21 cellular contexts compared by ENCODE assay signal in the genomic region with DNA sequence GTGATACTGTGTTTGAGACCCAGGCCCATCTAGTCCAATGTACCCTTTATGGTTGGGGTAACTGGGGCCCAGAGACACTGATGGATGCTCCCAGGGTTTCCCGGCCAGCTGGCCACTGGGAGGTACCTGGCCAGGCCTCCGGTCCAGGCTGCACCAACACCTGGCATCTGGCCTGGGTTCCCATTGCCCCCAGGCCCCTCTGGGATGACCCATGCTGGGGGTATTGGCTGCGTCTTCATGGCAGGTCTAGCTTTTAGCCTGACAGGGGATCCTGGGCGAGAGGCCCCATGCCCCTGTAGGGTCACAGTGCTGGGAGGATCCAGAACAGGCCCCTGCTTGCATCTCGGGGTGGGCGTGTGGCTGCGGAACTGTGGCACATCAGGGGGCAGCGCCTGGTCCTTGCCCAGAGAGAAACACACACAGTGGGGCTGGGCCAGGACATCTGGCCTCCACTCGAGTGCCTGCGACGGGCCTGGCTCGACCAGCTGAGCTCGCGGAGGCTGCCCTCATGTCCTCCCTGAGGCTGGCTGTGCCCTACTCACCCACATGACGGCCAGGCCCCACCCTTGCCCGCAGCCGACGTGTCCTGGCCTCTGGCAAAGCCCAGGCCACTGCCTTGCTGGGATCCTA. TPM values are rescaled to one million over a fixed set of nuclear protein-coding genes. Genes with fewer than 3 reads are reported as not detected.
DNase-seq lines count a peak whose midpoint lies in the region; ATAC-seq and TF ChIP-seq lines count a peak whose summit lies in the region.
"Had no signal": no experiment of that assay in that cellular context is flagged by ENCODE, and none has a peak within 500 bp of the region (broad histone marks: within the 10 kb centered on the region; RNA-seq: fewer than 3 reads in every experiment).

No MANE protein-coding gene starts in this region.

- no peak overlapping the region for H3K4me3 ChIP-seq in heart left ventricle
- H3K4me3 ChIP-seq in heart right ventricle = no peak overlapping the region
- no peak overlapping the region for H3K4me3 ChIP-seq in adrenal gland
- no peak overlapping the region for H3K4me3 ChIP-seq in uterus
- H3K4me3 ChIP-seq: gastroesophageal sphincter, pancreas, PC-9 had no signal

- DNase-seq in heart left ventricle (peak in 3 of 5 donors; percentile 5 to 47 (median 11)), heart right ventricle (no peak), adrenal gland (peak in 5 of 7 donors; percentile 3 to 27 (median 8)), mesothelial cell of epicardium (ENCODE audit: low spot score in 2 of 2, unreplicated experiment in 2 of 2) (peak; percentile 5 to 36), uterus (peak; percentile 6 to 12), Ammon's horn (ENCODE audit: low spot score) (no peak), NCI-H1105 treated with DMSO at 0.1 percent for 48 hours (lab: John Stamatoyannopoulos, UW) (no peak)
- DNase-seq: activated CD4-positive, alpha-beta T cell treated with anti-CD3 and anti-CD28 coated beads for 4 hours; activated T-cell treated with anti-CD3 and anti-CD28 coated beads for 4 hours; DMS79 treated with DMSO at 0.1 percent for 48 hours; erythroblast; HFFc6; NCI-H1417; PC-9; SK-N-SH; T1000 had no signal

- H3K9me3 Mint-ChIP-seq in mesothelial cell of epicardium = peaks cover 5% of the 10 kb centered on the region
- H3K9me3 Mint-ChIP-seq: activated naive CD4-positive, alpha-beta T cell treated with anti-CD3 and anti-CD28 coated beads, Interleukin-2, amount 50 U/mL, for 72 hours had no signal

- no peak overlapping the region for H3K27ac Mint-ChIP-seq in mesothelial cell of epicardium
- H3K27ac Mint-ChIP-seq: activated naive CD4-positive, alpha-beta T cell treated with anti-CD3 and anti-CD28 coated beads, Interleukin-2, amount 50 U/mL, for 72 hours; HFFc6 had no signal

- WGBS in heart left ventricle, 4 donors = 92 to 97% (median 95%) methylated on average over 13 to 18 of the region's 18 CpGs
- WGBS in heart right ventricle, 2 donors = 94 to 95% methylated on average over 18 of the region's 18 CpGs
- WGBS in adrenal gland, 4 donors = 83 to 93% (median 93%) methylated on average over 10 to 18 of the region's 18 CpGs; no CpG with 5 or more reads in 1 of the 4 donors

- H3K9me3 ChIP-seq in heart left ventricle (no peaks in the 10 kb centered on the region), heart right ventricle (no peaks in the 10 kb centered on the region), adrenal gland (replicated peaks in 1 of 3) (no peaks in the 10 kb centered on the region), uterus (no peaks in the 10 kb centered on the region)
- H3K9me3 ChIP-seq: gastroesophageal sphincter, pancreas, SK-N-SH had no signal

- H3K4me1 ChIP-seq in heart left ventricle (peaks cover 0 to 8% (median 0%) of the 10 kb centered on the region in 12 donors), heart right ventricle (peaks cover 0 to 10% (median 0%) of the 10 kb centered on the region in 9 donors), adrenal gland (replicated peaks in 1 of 2) (no peaks in the 10 kb centered on the region), uterus (no peaks in the 10 kb centered on the region)
- H3K4me1 ChIP-seq: pancreas had no signal

- no peak overlapping the region for H3K4me3 Mint-ChIP-seq in mesothelial cell of epicardium
- H3K4me3 Mint-ChIP-seq: brain, HFFc6 had no signal

- peaks cover 22% of the 10 kb centered on the region for H3K4me1 Mint-ChIP-seq in mesothelial cell of epicardium

- no peak for ATAC-seq in heart left ventricle
- no peak for ATAC-seq in heart right ventricle
- ATAC-seq in GM21515 (IDR thresholded peaks at IDR 0.05; ENCODE audit: unreplicated experiment) = no peak
- ATAC-seq: activated naive CD4-positive, alpha-beta T cell treated with anti-CD3 and anti-CD28 coated beads, Interleukin-2, amount 50 U/mL, for 72 hours; gastroesophageal sphincter; pancreas had no signal

- no peak for TF ChIP-seq POLR2A in heart left ventricle (IDR thresholded peaks at IDR 0.05)
- no peak for TF ChIP-seq POLR2A in adrenal gland (IDR thresholded peaks at IDR 0.05)
- TF ChIP-seq POLR2A in uterus (IDR thresholded peaks at IDR 0.05) = no peak

- peaks cover 0 to 27% (median 0%) of the 10 kb centered on the region in 9 donors for H3K27me3 ChIP-seq in heart left ventricle
- peaks cover 0 to 59% (median 14%) of the 10 kb centered on the region in 7 donors for H3K27me3 ChIP-seq in heart right ventricle
- no peaks in the 10 kb centered on the region for H3K27me3 ChIP-seq in adrenal gland
- H3K27me3 ChIP-seq in uterus = no peaks in the 10 kb centered on the region
- H3K27me3 ChIP-seq: pancreas had no signal

- TF ChIP-seq CTCF in heart left ventricle (IDR thresholded peaks at IDR 0.05) (no peak), heart right ventricle (IDR thresholded peaks at IDR 0.05) (no peak), adrenal gland (IDR thresholded peaks at IDR 0.05) (no peak), mesothelial cell of epicardium (IDR thresholded peaks at IDR 0.05; ENCODE audit: unreplicated experiment) (no peak), uterus (IDR thresholded peaks at IDR 0.05) (no peak)

- intact Hi-C loops in heart left ventricle (cut with DNase I) (no loop called here), heart right ventricle (cut with DNase I) (no loop called here), adrenal gland (cut with DNase I) (no loop called here), uterus (cut with DNase I; ENCODE audit: low total_unique reads) (no loop called here)

- no peaks in the 10 kb centered on the region for H3K36me3 Mint-ChIP-seq in mesothelial cell of epicardium
- H3K36me3 Mint-ChIP-seq: activated naive CD4-positive, alpha-beta T cell treated with anti-CD3 and anti-CD28 coated beads, Interleukin-2, amount 50 U/mL, for 72 hours; brain had no signal

- no peaks in the 10 kb centered on the region for H3K27me3 Mint-ChIP-seq in mesothelial cell of epicardium (ENCODE audit: low read depth)

- H3K27ac ChIP-seq in heart left ventricle = no peak overlapping the region
- no peak overlapping the region for H3K27ac ChIP-seq in heart right ventricle
- no peak overlapping the region for H3K27ac ChIP-seq in adrenal gland
- H3K27ac ChIP-seq in uterus = no peak overlapping the region
- H3K27ac ChIP-seq: gastroesophageal sphincter, pancreas, PC-9 had no signal

- H3K36me3 ChIP-seq in heart left ventricle (no peaks in the 10 kb centered on the region), heart right ventricle (no peaks in the 10 kb centered on the region), adrenal gland (replicated peaks in 1 of 2) (no peaks in the 10 kb centered on the region), uterus (no peaks in the 10 kb centered on the region)
- H3K36me3 ChIP-seq: gastroesophageal sphincter, pancreas had no signal

RNA-seq across cellular contexts. Expression of a gene that starts 21.5 kb away (rescaled TPM):
- 10 to 100 TPM in 7 of 9 donors, 1 to 10 TPM in 2; 7.6 to 91.3 (median 13.4) TPM for total RNA-seq in heart left ventricle
- polyA plus RNA-seq in heart left ventricle = 10 to 100 TPM in 1 of 2 donors, 1 to 10 TPM in 1; 8.5 to 18.9 TPM
- 10 to 100 TPM in 7 of 10 donors, 1 to 10 TPM in 3; 8.1 to 60.0 (median 12.2) TPM for total RNA-seq in heart right ventricle
- 10 to 100 TPM; 13.8 to 19.7 TPM for polyA plus RNA-seq in heart right ventricle
- 10 to 100 TPM; 15.2 to 45.5 (median 32.5) TPM for total RNA-seq in adrenal gland
- 10 to 100 TPM in 2 of 3 donors, 1 to 10 TPM in 1; 3.5 to 44.3 (median 14.1) TPM for polyA plus RNA-seq in adrenal gland
- total RNA-seq in mesothelial cell of epicardium = 549 to 605 TPM (median 596 TPM) in 3 replicates
- total RNA-seq in uterus = 100 to 1,000 TPM in 2 of 4 donors, 10 to 100 TPM in 2; 21.2 to 604 (median 129) TPM

Comparison
In these comparisons a context has a peak if more than half of its experiments do, and no peak if none do; other contexts are left out.
1. DNase-seq: peak in heart left ventricle (3 of 5), adrenal gland (5 of 7), mesothelial cell of epicardium (2 of 2) and uterus (2 of 2); none in heart right ventricle (0 of 2), Ammon's horn (single experiment) and NCI-H1105 treated with DMSO at 0.1 percent for 48 hours (single experiment).